In the genomic region with DNA sequence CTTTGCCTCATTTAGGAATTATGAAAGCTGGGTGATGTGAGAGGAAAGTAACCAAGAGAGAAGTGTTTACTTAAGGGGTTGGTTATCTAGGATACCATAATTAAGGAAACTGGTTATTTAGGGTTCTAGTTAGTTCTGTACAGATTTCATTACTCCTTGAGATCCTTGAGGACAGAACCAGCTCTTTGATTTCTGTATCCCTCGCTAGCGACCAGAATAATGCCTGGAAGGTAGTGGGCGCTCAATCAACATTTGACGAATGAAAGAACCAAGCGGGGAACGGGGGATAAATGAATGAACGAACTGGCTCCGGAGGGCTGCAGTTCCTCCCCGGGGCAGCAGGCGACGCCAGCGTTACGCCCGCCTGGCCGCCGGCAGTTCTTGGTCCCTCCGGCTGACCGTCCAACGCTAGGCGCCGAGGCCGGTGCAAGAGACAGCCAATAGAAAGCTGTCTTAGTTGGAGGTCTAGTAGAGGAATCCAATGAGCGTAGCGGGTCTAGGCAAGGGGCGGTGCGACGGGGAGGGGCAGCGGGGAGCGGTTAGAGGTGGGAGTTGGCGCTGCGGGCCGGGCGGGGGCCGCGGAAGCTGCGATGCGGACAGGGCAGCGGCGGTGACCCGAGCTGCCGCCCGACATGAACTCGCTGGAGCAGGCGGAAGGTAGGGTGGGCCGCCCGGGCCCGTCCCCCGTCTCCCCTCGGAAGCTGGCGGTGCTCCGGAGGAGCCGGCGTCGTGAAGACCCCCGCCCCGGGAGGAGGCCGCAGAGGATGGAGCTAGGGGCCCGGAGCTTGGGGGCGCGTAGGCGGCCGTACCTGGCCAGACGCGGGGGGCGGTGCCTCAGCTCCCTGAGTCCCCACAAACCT, we compare ENCODE assay signal across 8 cellular contexts. TPM values are rescaled to one million over a fixed set of nuclear protein-coding genes. Genes with fewer than 3 reads are reported as not detected.
DNase-seq lines count a peak whose midpoint lies in the region; FAIRE-seq and TF ChIP-seq lines count a peak whose summit lies in the region.

A gene with protein sequence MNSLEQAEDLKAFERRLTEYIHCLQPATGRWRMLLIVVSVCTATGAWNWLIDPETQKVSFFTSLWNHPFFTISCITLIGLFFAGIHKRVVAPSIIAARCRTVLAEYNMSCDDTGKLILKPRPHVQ (plus strand): TSS at position 542 of the 860 bp plus-strand sequence. CDS start 91 bp downstream, at position 633.

- H3K27me3 Mint-ChIP-seq in nephron (ENCODE audit: low read depth) = peaks cover 3% of the 10 kb centered on the region
- no peaks in the 10 kb centered on the region for H3K27me3 Mint-ChIP-seq in stimulated activated naive CD8-positive, alpha-beta T cell treated with anti-CD3 and anti-CD28 coated beads, Interleukin-15, Interleukin-2, amounts not matched to agents 100 ng/mL and 50 ng/mL, for 24 hours

- H3K9me3 Mint-ChIP-seq in nephron = no peaks in the 10 kb centered on the region
- H3K9me3 Mint-ChIP-seq in stimulated activated naive CD8-positive, alpha-beta T cell treated with anti-CD3 and anti-CD28 coated beads, Interleukin-15, Interleukin-2, amounts not matched to agents 100 ng/mL and 50 ng/mL, for 24 hours = no peaks in the 10 kb centered on the region

- H3K36me3 Mint-ChIP-seq in nephron (ENCODE audit: low read depth) = peaks cover 9% of the 10 kb centered on the region
- H3K36me3 Mint-ChIP-seq in stimulated activated naive CD8-positive, alpha-beta T cell treated with anti-CD3 and anti-CD28 coated beads, Interleukin-15, Interleukin-2, amounts not matched to agents 100 ng/mL and 50 ng/mL, for 24 hours (ENCODE audit: low read depth) = no peaks in the 10 kb centered on the region

- TF ChIP-seq CTCF in Loucy (conservative IDR thresholded peaks at IDR 0.05; ENCODE audit: low read length) (peak; percentile 99), fibroblast of pulmonary artery (IDR thresholded peaks at IDR 0.05; ENCODE audit: low read length, missing control alignments) (peak; percentile 100), nephron (IDR thresholded peaks at IDR 0.05; ENCODE audit: unreplicated experiment in 3 of 3) (peak; percentile 100)

- H3K4me3 ChIP-seq in H7 (ENCODE audit: insufficient read depth, low read depth, low read length) (peak within 1 kb of the TSS; percentile 88), Loucy (ENCODE audit: low read length, poor library complexity, severe bottlenecking) (peak within 1 kb of the TSS; percentile 88), fibroblast of pulmonary artery (replicated peaks; ENCODE audit: low read depth, low read length) (peak within 1 kb of the TSS; percentile 77)

- H3K4me3 Mint-ChIP-seq in nephron = peak within 1 kb of the TSS; percentile 92 to 96 (median 96)
- H3K4me3 Mint-ChIP-seq in stimulated activated naive CD8-positive, alpha-beta T cell treated with anti-CD3 and anti-CD28 coated beads, Interleukin-15, Interleukin-2, amounts not matched to agents 100 ng/mL and 50 ng/mL, for 24 hours = peak within 1 kb of the TSS; percentile 93

- H3K27me3 ChIP-seq in H7 (ENCODE audit: control insufficient read depth, insufficient read depth, low read length) = no peaks in the 10 kb centered on the region
- H3K27me3 ChIP-seq in Loucy (ENCODE audit: insufficient read depth, low read length, poor library complexity, severe bottlenecking) = no peaks in the 10 kb centered on the region

- peak within 1 kb of the TSS; percentile 76 for H3K9ac ChIP-seq in Loucy (ENCODE audit: low read depth, low read length, poor library complexity, severe bottlenecking)

- H3K4me2 ChIP-seq in Loucy (ENCODE audit: low read depth, low read length, poor library complexity, severe bottlenecking) = peak within 1 kb of the TSS; percentile 90

- H3K4me1 ChIP-seq in Loucy (ENCODE audit: insufficient read depth, low read length, poor library complexity, severe bottlenecking) = peaks cover 28% of the 10 kb centered on the region

- H3F3A ChIP-seq in Loucy (ENCODE audit: low read depth) = no peaks in the 10 kb centered on the region

- peaks cover 9% of the 10 kb centered on the region for H3K4me1 Mint-ChIP-seq in nephron
- peaks cover 24% of the 10 kb centered on the region for H3K4me1 Mint-ChIP-seq in stimulated activated naive CD8-positive, alpha-beta T cell treated with anti-CD3 and anti-CD28 coated beads, Interleukin-15, Interleukin-2, amounts not matched to agents 100 ng/mL and 50 ng/mL, for 24 hours (ENCODE audit: low read depth)

- no peaks in the 10 kb centered on the region for H3K36me3 ChIP-seq in H7 (replicated peaks; ENCODE audit: control insufficient read depth, insufficient read depth, low read length)
- H3K36me3 ChIP-seq in Loucy (ENCODE audit: insufficient read depth, low read length) = no peaks in the 10 kb centered on the region; the same call in 1 of the 2 replicates

- peak within 1 kb of the TSS; percentile 84 for H2AFZ ChIP-seq in Loucy (ENCODE audit: low read length)

- H3K79me2 ChIP-seq in Loucy (ENCODE audit: insufficient read depth, low read length) = peaks cover 42% of the 10 kb centered on the region

- peak; percentile 76 for TF ChIP-seq POLR2A in Raji (IDR thresholded peaks at IDR 0.05; ENCODE audit: insufficient read depth, low read depth, low read length)

- FAIRE-seq in G401.6 (lab: Jason Lieb, UNC) = peak; percentile 95

- H4K20me1 ChIP-seq in Loucy (ENCODE audit: insufficient read depth, low read length, poor library complexity, severe bottlenecking) = peaks cover 24% of the 10 kb centered on the region

- DNase-seq in H7 = peak; percentile 98
- peak; percentile 89 for DNase-seq in activated T-helper 9 cell treated with anti-CD3 and anti-CD28 coated beads, Interleukin-2, amount 50 U/mL, for 16 hours (ENCODE audit: low read depth)
- DNase-seq in fibroblast of pulmonary artery (ENCODE audit: low read depth) = peak; percentile 98

- H3K9me2 ChIP-seq in Loucy (replicated peaks; ENCODE audit: low read depth, low read length) = no peaks in the 10 kb centered on the region

- peak within 1 kb of the TSS; percentile 71 to 97 (median 94) for H3K27ac Mint-ChIP-seq in nephron
- H3K27ac Mint-ChIP-seq in stimulated activated naive CD8-positive, alpha-beta T cell treated with anti-CD3 and anti-CD28 coated beads, Interleukin-15, Interleukin-2, amounts not matched to agents 100 ng/mL and 50 ng/mL, for 24 hours = peak within 1 kb of the TSS; percentile 81

- no peaks in the 10 kb centered on the region for H3K9me3 ChIP-seq in Loucy (ENCODE audit: insufficient read depth, low read depth, low read length)

RNA-seq across cellular contexts. Expression of the gene that starts here (rescaled TPM):
- 15.6 and 15.7 TPM in 2 replicates for total RNA-seq in H7 (2014; rRNA removed; shearing (Covaris generic))

Comparison
In these comparisons a context has a peak if more than half of its experiments do, and no peak if none do; other contexts are left out.
1. Peak in every context shown above with its lines: DNase-seq and H3K4me3 ChIP-seq.